1 cellular context compared by ENCODE assay signal in genomic region chr13:49869514-49869913, GRCh38.
TF ChIP-seq lines count a peak whose summit lies in the region.

No MANE protein-coding gene starts in this region.

TF ChIP-seq in WTC11, 78 proteins besides CTCF, POLR2A, EP300 and RAD21 (continued from another document):
- TF ChIP-seq E2F1 (CRISPR knock-in tag; IDR thresholded peaks at IDR 0.05) = no peak
TF ChIP-seq in WTC11: peak in this region for 0.
